11 cellular contexts compared by ENCODE assay signal in genomic region chr7:81013036-81013435, GRCh38.
DNase-seq lines count a peak whose midpoint lies in the region; ATAC-seq and TF ChIP-seq lines count a peak whose summit lies in the region.
"Had no signal": no experiment of that assay in that cellular context is flagged by ENCODE, and none has a peak within 500 bp of the region (broad histone marks: within the 10 kb centered on the region; RNA-seq: fewer than 3 reads in every experiment).

No MANE protein-coding gene starts in this region.

- no peaks in the 10 kb centered on the region for H3K79me2 ChIP-seq in GM23338 (replicated peaks; ENCODE audit: insufficient read depth)

- H3K4me3 ChIP-seq in GM23338 (no peak overlapping the region), fibroblast of the aortic adventitia (ENCODE audit: low read depth, low read length) (no peak overlapping the region), skeletal muscle satellite cell (ENCODE audit: low read length) (no peak overlapping the region)

- ATAC-seq in GM23338 (peak; percentile 55), HG03469 (IDR thresholded peaks at IDR 0.05; ENCODE audit: unreplicated experiment) (no peak)
- ATAC-seq: left ventricle myocardium superior had no signal

- H3K27ac Mint-ChIP-seq in GM23338, result no peak overlapping the region

- peak overlapping the region; percentile 12 for H3K9ac ChIP-seq in skeletal muscle satellite cell (ENCODE audit: low read depth, low read length)

- H3K4me1 ChIP-seq in GM23338 (ENCODE audit: insufficient read depth), result no peaks in the 10 kb centered on the region
- peaks cover 12% of the 10 kb centered on the region for H3K4me1 ChIP-seq in skeletal muscle satellite cell (ENCODE audit: control insufficient read depth, insufficient read depth, low read length)

- H3F3A ChIP-seq in GM23338 (replicated peaks; ENCODE audit: low read depth), result no peaks in the 10 kb centered on the region

- H3K27me3 Mint-ChIP-seq in GM23338 (ENCODE audit: insufficient read depth, low read depth, poor library complexity), result no peaks in the 10 kb centered on the region

- peak; percentile 8 for DNase-seq in GM23338 (ENCODE audit: low spot score)
- peak; percentile 38 for DNase-seq in RPMI7951 (ENCODE audit: low read depth)
- peak; percentile 73 for DNase-seq in fibroblast of the aortic adventitia (ENCODE audit: low read depth)
- DNase-seq in activated T-cell treated with anti-CD3 and anti-CD28 coated beads, Interleukin-2, amount 50 U/mL, for 48 hours, result no peak
- DNase-seq in globus pallidus (ENCODE audit: low spot score), result no peak
- no peak for DNase-seq in DMS 273 (lab: John Stamatoyannopoulos, UW; ENCODE audit: unreplicated experiment)
- DNase-seq: activated gamma-delta T cell treated with Interleukin-2 at 50 U/mL for 16 hours; left ventricle myocardium superior; NK-92 treated with Interleukin-12 subunit alpha and Interleukin-12 subunit beta, amount 100 ng/mL, for 24 hours had no signal

- peaks cover 19% of the 10 kb centered on the region for H3K9me3 Mint-ChIP-seq in GM23338

- H3K36me3 ChIP-seq in GM23338 (ENCODE audit: insufficient read depth), result no peaks in the 10 kb centered on the region
- H3K36me3 ChIP-seq in skeletal muscle satellite cell (ENCODE audit: insufficient read depth, low read length), result no peaks in the 10 kb centered on the region

- no peak overlapping the region for H2AFZ ChIP-seq in GM23338

- H3K27me3 ChIP-seq in GM23338 (ENCODE audit: insufficient read depth), result no peaks in the 10 kb centered on the region
- no peaks in the 10 kb centered on the region for H3K27me3 ChIP-seq in skeletal muscle satellite cell (ENCODE audit: control insufficient read depth, insufficient read depth, low read length)

- no peak overlapping the region for H3K4me2 ChIP-seq in GM23338
- H3K4me2 ChIP-seq in skeletal muscle satellite cell (ENCODE audit: low read length), result peak overlapping the region; percentile 11

- peaks cover 5% of the 10 kb centered on the region; the same call in 1 of the 3 replicates for H3K4me1 Mint-ChIP-seq in GM23338

- no peaks in the 10 kb centered on the region for H4K20me1 ChIP-seq in GM23338 (replicated peaks; ENCODE audit: insufficient read depth)

- no peak overlapping the region for H3K4me3 Mint-ChIP-seq in GM23338

- H3K9me3 ChIP-seq in skeletal muscle satellite cell (replicated peaks; ENCODE audit: low read length), result no peaks in the 10 kb centered on the region

- H3K36me3 Mint-ChIP-seq in GM23338 (ENCODE audit: low read depth), result peaks cover 4% of the 10 kb centered on the region; the same call in 2 of the 3 replicates

- H3K9me2 ChIP-seq in GM23338 (ENCODE audit: insufficient read depth), result no peaks in the 10 kb centered on the region

- TF ChIP-seq CTCF in GM23338 (conservative IDR thresholded peaks at IDR 0.05; ENCODE audit: low read depth in 2 of 2) (no peak), fibroblast of the aortic adventitia (IDR thresholded peaks at IDR 0.05; ENCODE audit: insufficient read depth, low read length) (no peak)

- no peak overlapping the region for H3K27ac ChIP-seq in GM23338 (ENCODE audit: low read depth)

TF ChIP-seq in GM23338, 12 proteins besides CTCF, POLR2A, EP300 and RAD21 (continues in another document):
- TF ChIP-seq JUNB (IDR thresholded peaks at IDR 0.05; ENCODE audit: unreplicated experiment) (no peak), NANOG (IDR thresholded peaks at IDR 0.05; ENCODE audit: borderline replicate concordance) (no peak), STAT1 (IDR thresholded peaks at IDR 0.05; ENCODE audit: unreplicated experiment) (no peak), POLR2AphosphoS5 (IDR thresholded peaks at IDR 0.05; ENCODE audit: low read depth) (no peak), ZNF462 (CRISPR knock-in tag; IDR thresholded peaks at IDR 0.05) (no peak), EZH2phosphoT487 (IDR thresholded peaks at IDR 0.05; ENCODE audit: unreplicated experiment) (no peak), EZH2 (IDR thresholded peaks at IDR 0.05; ENCODE audit: low read depth, unreplicated experiment) (no peak), ETS1 (IDR thresholded peaks at IDR 0.05) (no peak), ZNF114 (CRISPR knock-in tag; IDR thresholded peaks at IDR 0.05) (no peak), CREB1 (CRISPR knock-in tag; IDR thresholded peaks at IDR 0.05; ENCODE audit: low read depth) (no peak), ZNF331 (CRISPR knock-in tag; IDR thresholded peaks at IDR 0.05; ENCODE audit: low read depth) (no peak)

Comparison
In these comparisons a context has a peak if more than half of its experiments do, and no peak if none do; other contexts are left out.
1. DNase-seq: peak in GM23338 (single experiment), RPMI7951 (single experiment) and fibroblast of the aortic adventitia (single experiment); none in activated T-cell treated with anti-CD3 and anti-CD28 coated beads, Interleukin-2, amount 50 U/mL, for 48 hours (0 of 2), globus pallidus (single experiment) and DMS 273 (single experiment).